Comparison of ENCODE assay signal across 8 cellular contexts in genomic region chr10:8053446-8054242, GRCh38. TPM values are rescaled to one million over a fixed set of nuclear protein-coding genes. Genes with fewer than 3 reads are reported as not detected.
DNase-seq lines count a peak whose midpoint lies in the region; ATAC-seq and TF ChIP-seq lines count a peak whose summit lies in the region.

No MANE protein-coding gene starts in this region.

- peaks cover 0 to 35% (median 10%) of the 10 kb centered on the region in 3 donors for H3K36me3 Mint-ChIP-seq in CD8-positive, alpha-beta memory T cell

- intact Hi-C loops in Right ventricle myocardium inferior (cut with DNase I), result loop anchor here (5.0 to 10.0 kb wide), 3 partner anchors 221 to 421 kb away; no protein-coding TSS in a partner anchor
- intact Hi-C loops in posterior cingulate gyrus (cut with DNase I), result no loop called here

- H3K27ac ChIP-seq in CD8-positive, alpha-beta memory T cell (ENCODE audit: low read depth, low read length), result peak overlapping the region; percentile 89
- H3K27ac ChIP-seq in SJCRH30 (peak overlapping the region; percentile 61), upper lobe of left lung (peak overlapping the region in 3 of 4 donors; percentile 54 to 86 (median 80))

- TF ChIP-seq POLR2A in upper lobe of left lung (IDR thresholded peaks at IDR 0.05), result peak in 1 of 4 donors; percentile 22

- H3K9me3 ChIP-seq in CD8-positive, alpha-beta memory T cell (ENCODE audit: low read length), result no peaks in the 10 kb centered on the region
- H3K9me3 ChIP-seq in SJCRH30 (replicated peaks) (no peaks in the 10 kb centered on the region), upper lobe of left lung (no peaks in the 10 kb centered on the region)

- H3K4me3 Mint-ChIP-seq in CD8-positive, alpha-beta memory T cell, result peak overlapping the region; percentile 91 to 99 (median 97)

- H3K27ac Mint-ChIP-seq in CD8-positive, alpha-beta memory T cell, result peak overlapping the region; percentile 84 to 100 (median 98)

- POLR2A ChIA-PET in CD8-positive, alpha-beta memory T cell (lab: Charles Lee), result interaction anchor here (0.6 to 1.3 kb wide), 5 partner anchors 15 to 301 kb away, joined by 3 to 11 read pairs (median 4); no protein-coding TSS in a partner anchor

- no peak for TF ChIP-seq EP300 in upper lobe of left lung (IDR thresholded peaks at IDR 0.05)

- ATAC-seq in GM19452 (IDR thresholded peaks at IDR 0.05; ENCODE audit: unreplicated experiment), result peak; percentile 73
- ATAC-seq in HG03558 (IDR thresholded peaks at IDR 0.05; ENCODE audit: extremely low read depth, unreplicated experiment), result peak; percentile 46
- peak; percentile 77 for ATAC-seq in Right ventricle myocardium inferior
- peak; percentile 82 to 85 for ATAC-seq in upper lobe of left lung (ENCODE audit: low FRiP score in 2 of 2)

- peaks cover 59% of the 10 kb centered on the region for H3K4me1 ChIP-seq in CD8-positive, alpha-beta memory T cell (ENCODE audit: insufficient read depth, low read length)
- H3K4me1 ChIP-seq in SJCRH30, result no peaks in the 10 kb centered on the region
- peaks cover 49 to 89% (median 70%) of the 10 kb centered on the region in 4 donors for H3K4me1 ChIP-seq in upper lobe of left lung

- CTCF ChIA-PET in CD8-positive, alpha-beta memory T cell (lab: Charles Lee), result interaction anchor here (0.6 to 2.1 kb wide), 6 partner anchors 195 to 419 kb away, joined by 3 to 8 read pairs (median 3); no protein-coding TSS in a partner anchor

- peak; percentile 86 to 94 (median 91) for DNase-seq in CD8-positive, alpha-beta memory T cell
- DNase-seq in SJCRH30, result peak; percentile 82 to 84
- DNase-seq in activated naive CD4-positive, alpha-beta T cell (lab: John Stamatoyannopoulos, UW), result peak; percentile 86 to 95 (median 90)
- peak; percentile 87 for DNase-seq in Right ventricle myocardium inferior (ENCODE audit: missing footprints)
- peak in 7 of 10 donors; percentile 14 to 86 (median 46) for DNase-seq in posterior cingulate gyrus
- peak; percentile 70 to 97 for DNase-seq in upper lobe of left lung

- H3K9me3 Mint-ChIP-seq in CD8-positive, alpha-beta memory T cell, result peaks cover 0 to 3% (median 0%) of the 10 kb centered on the region in 5 donors

- H3K36me3 ChIP-seq in CD8-positive, alpha-beta memory T cell (ENCODE audit: insufficient read depth, low read length), result no peaks in the 10 kb centered on the region
- H3K36me3 ChIP-seq in SJCRH30, result no peaks in the 10 kb centered on the region
- no peaks in the 10 kb centered on the region for H3K36me3 ChIP-seq in upper lobe of left lung

- TF ChIP-seq CTCF in upper lobe of left lung (IDR thresholded peaks at IDR 0.05), result peak in 5 of 6 experiments; percentile 84 to 89 (median 86)

- peaks cover 29 to 39% of the 10 kb centered on the region in 2 donors for H3K27me3 Mint-ChIP-seq in CD8-positive, alpha-beta memory T cell

- 1 to 5% methylated on average over 18 to 30 of the region's 60 CpGs for WGBS in upper lobe of left lung, 2 donors

- peak overlapping the region; percentile 96 for H3K4me3 ChIP-seq in CD8-positive, alpha-beta memory T cell (ENCODE audit: low read length)
- H3K4me3 ChIP-seq in SJCRH30, result peak overlapping the region; percentile 70
- H3K4me3 ChIP-seq in upper lobe of left lung, result peak overlapping the region; percentile 31 to 60 (median 54)

- H3K4me1 Mint-ChIP-seq in CD8-positive, alpha-beta memory T cell, result peaks cover 39 to 61% (median 40%) of the 10 kb centered on the region in 3 donors

- peaks cover 45% of the 10 kb centered on the region for H3K27me3 ChIP-seq in CD8-positive, alpha-beta memory T cell (ENCODE audit: insufficient read depth, low read length, poor library complexity, severe bottlenecking)
- H3K27me3 ChIP-seq in SJCRH30 (no peaks in the 10 kb centered on the region), upper lobe of left lung (peaks cover 2 to 87% (median 52%) of the 10 kb centered on the region in 4 donors)

RNA-seq across cellular contexts. Expression of gene GATA3, which starts 0.8 kb away (rescaled TPM):
- total RNA-seq in CD8-positive, alpha-beta memory T cell, result 10 to 100 TPM; 48.9 to 53.3 TPM
- 58.6 TPM for polyA plus RNA-seq in CD8-positive, alpha-beta memory T cell
- total RNA-seq in SJCRH30 (2014; rRNA removed; shearing (Covaris generic)), result 0.53 and 1.2 TPM in 2 replicates
- total RNA-seq in Right ventricle myocardium inferior (1.3 TPM), upper lobe of left lung (1 to 10 TPM in 4 of 6 donors, under 1 TPM in 2; 0.22 to 6.3 (median 2.7) TPM)

Comparison
In these comparisons a context has a peak if more than half of its experiments do, and no peak if none do; other contexts are left out.
1. Peak in every context shown above with its lines: DNase-seq, ATAC-seq, H3K4me3 ChIP-seq and H3K27ac ChIP-seq.
2. RNA of gene GATA3, which starts 0.8 kb away (total RNA-seq): 48.9 to 53.3 TPM in CD8-positive, alpha-beta memory T cell; 0.22 to 6.3 TPM in upper lobe of left lung, 1.3 TPM in Right ventricle myocardium inferior (single experiment) and 0.53 to 1.2 TPM in SJCRH30; every median in the first group is over 4 times any median in the second.